Comparison of ENCODE assay signal across 28 cellular contexts in genomic region chrX:146906166-146906565, GRCh38.
"Had no signal": no experiment of that assay in that cellular context is flagged by ENCODE, and none has a peak within 500 bp of the region (broad histone marks: within the 10 kb centered on the region; RNA-seq: fewer than 3 reads in every experiment).

No MANE protein-coding gene starts in this region.

- H3K9me3 ChIP-seq: colonic mucosa, esophagus muscularis mucosa, esophagus squamous epithelium, gastrocnemius medialis, gastroesophageal sphincter had no signal

- H3K27me3 ChIP-seq: colonic mucosa, esophagus muscularis mucosa, esophagus squamous epithelium, foreskin keratinocyte, gastrocnemius medialis, gastroesophageal sphincter, heart left ventricle, heart right ventricle had no signal

- ATAC-seq: effector memory CD8-positive, alpha-beta T cell; esophagus mucosa; foreskin keratinocyte; gastrocnemius medialis; gastroesophageal sphincter; heart left ventricle; heart right ventricle had no signal

- H3K4me1 Mint-ChIP-seq: endodermal cell had no signal

- H3K4me1 ChIP-seq: colonic mucosa, esophagus squamous epithelium, foreskin keratinocyte, gastrocnemius medialis, gastroesophageal sphincter, heart left ventricle, heart right ventricle had no signal

- H3K27ac Mint-ChIP-seq: dendritic cell treated with granulocyte-macrophage colony-stimulating factor and Interleukin-4, amounts not matched to agents 40 ng/mL and 50 ng/mL, for 4 days; effector memory CD8-positive, alpha-beta T cell; endodermal cell had no signal

- FAIRE-seq: colon, endometrium, endothelial cell of umbilical vein, frontal cortex had no signal

- H3K9me3 Mint-ChIP-seq: dendritic cell treated with granulocyte-macrophage colony-stimulating factor and Interleukin-4, amounts not matched to agents 40 ng/mL and 50 ng/mL, for 4 days; effector memory CD8-positive, alpha-beta T cell had no signal

- H3K4me3 Mint-ChIP-seq: dendritic cell treated with granulocyte-macrophage colony-stimulating factor and Interleukin-4, amounts not matched to agents 40 ng/mL and 50 ng/mL, for 4 days; effector memory CD8-positive, alpha-beta T cell; endodermal cell had no signal

- H3K27ac ChIP-seq: colonic mucosa, coronary artery, dorsolateral prefrontal cortex, epithelial cell of prostate, esophagus muscularis mucosa, esophagus squamous epithelium, foreskin keratinocyte, gastrocnemius medialis, gastroesophageal sphincter, heart left ventricle, heart right ventricle had no signal

- DNase-seq: colonic mucosa; cortex of kidney; dorsolateral prefrontal cortex; effector CD4-positive, alpha-beta T cell; effector CD8-positive, alpha-beta T cell; effector memory CD4-positive, alpha-beta T cell; effector memory CD8-positive, alpha-beta T cell; endodermal cell; erythroblast; esophagus squamous epithelium; foreskin fibroblast; foreskin keratinocyte; foreskin melanocyte; gastrocnemius medialis; glutamatergic neuron; head of caudate nucleus; heart left ventricle; heart right ventricle had no signal

- H3K36me3 ChIP-seq: colonic mucosa, esophagus muscularis mucosa, esophagus squamous epithelium, gastrocnemius medialis, gastroesophageal sphincter, heart left ventricle, heart right ventricle had no signal

- H3K27me3 Mint-ChIP-seq: dendritic cell treated with granulocyte-macrophage colony-stimulating factor and Interleukin-4, amounts not matched to agents 40 ng/mL and 50 ng/mL, for 4 days; effector memory CD8-positive, alpha-beta T cell had no signal

- H3K4me3 ChIP-seq: colonic mucosa, coronary artery, dorsolateral prefrontal cortex, esophagus muscularis mucosa, esophagus squamous epithelium, gastrocnemius medialis, gastroesophageal sphincter, heart left ventricle, heart right ventricle had no signal
